ENCODE assay signal across 12 cellular contexts in the genomic region with DNA sequence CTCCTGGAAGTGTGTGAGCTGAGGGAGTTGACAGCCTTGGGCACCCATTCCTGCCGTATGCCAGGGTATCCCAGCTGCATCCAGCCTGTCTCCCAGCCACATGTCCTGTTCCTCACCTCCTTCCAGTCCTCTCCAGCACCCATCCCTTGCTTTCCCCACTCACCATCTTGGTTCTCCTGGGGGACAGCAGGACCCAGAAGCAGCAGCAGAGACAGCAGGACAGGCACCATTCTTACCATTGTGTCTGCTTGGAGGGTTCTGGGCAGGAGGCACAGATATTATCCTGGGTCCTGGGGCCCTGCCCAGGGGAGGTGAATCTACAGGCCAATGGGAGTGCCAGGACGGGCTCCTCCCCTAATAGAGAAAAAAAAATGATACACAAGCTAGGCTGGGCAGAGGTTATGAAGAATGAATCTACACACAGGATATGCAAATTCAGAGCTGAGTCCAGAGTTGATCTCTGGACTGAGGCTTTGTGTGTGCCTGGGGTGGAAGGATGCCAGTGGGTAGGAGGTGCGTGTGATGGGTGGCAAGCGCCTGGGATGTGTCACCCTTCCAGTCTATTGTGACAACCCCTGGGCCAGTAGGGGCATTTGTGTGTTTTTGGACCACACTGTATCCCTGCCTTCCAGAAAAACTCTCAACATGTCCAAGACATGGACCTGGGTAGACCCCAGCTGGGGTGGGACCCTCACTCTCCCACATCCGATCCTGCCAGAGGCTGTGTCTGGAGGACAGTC. TPM values are rescaled to one million over a fixed set of nuclear protein-coding genes. Genes with fewer than 3 reads are reported as not detected.
DNase-seq lines count a peak whose midpoint lies in the region; ATAC-seq and TF ChIP-seq lines count a peak whose summit lies in the region.
"Had no signal": no experiment of that assay in that cellular context is flagged by ENCODE, and none has a peak within 500 bp of the region (broad histone marks: within the 10 kb centered on the region; RNA-seq: fewer than 3 reads in every experiment).

Gene AZGP1 (minus strand): TSS at position 250 of the 740 bp plus-strand sequence. CDS start 11 bp downstream, at position 239.

- no peak within 1 kb of the TSS for H3K4me3 Mint-ChIP-seq in activated T-cell treated with anti-CD3 and anti-CD28 coated beads, Interleukin-2, amount 50 U/mL, for 72 hours
- H3K4me3 Mint-ChIP-seq: activated naive CD4-positive, alpha-beta T cell treated with anti-CD3 and anti-CD28 coated beads, Interleukin-2, amount 50 U/mL, for 24 hours had no signal

- H3K36me3 ChIP-seq in upper lobe of left lung = no peaks in the 10 kb centered on the region
- no peaks in the 10 kb centered on the region for H3K36me3 ChIP-seq in ascending aorta

- H3K9me3 Mint-ChIP-seq in activated T-cell treated with anti-CD3 and anti-CD28 coated beads, Interleukin-2, amount 50 U/mL, for 72 hours = no peaks in the 10 kb centered on the region
- H3K9me3 Mint-ChIP-seq: activated naive CD4-positive, alpha-beta T cell treated with anti-CD3 and anti-CD28 coated beads, Interleukin-2, amount 50 U/mL, for 24 hours had no signal

- TF ChIP-seq CTCF in upper lobe of left lung (IDR thresholded peaks at IDR 0.05) = no peak
- TF ChIP-seq CTCF in ascending aorta (IDR thresholded peaks at IDR 0.05) = no peak

- peak; percentile 9 to 51 for ATAC-seq in activated T-cell treated with anti-CD3 and anti-CD28 coated beads, Interleukin-2, amount 50 U/mL, for 72 hours (replicated peaks in 1 of 2)
- no peak for ATAC-seq in upper lobe of left lung (ENCODE audit: low FRiP score in 2 of 2)
- no peak for ATAC-seq in HG02678 (IDR thresholded peaks at IDR 0.05; ENCODE audit: unreplicated experiment)

- H3K4me1 ChIP-seq in upper lobe of left lung (no peaks in the 10 kb centered on the region), ascending aorta (no peaks in the 10 kb centered on the region)

- H3K27me3 Mint-ChIP-seq in activated T-cell treated with anti-CD3 and anti-CD28 coated beads, Interleukin-2, amount 50 U/mL, for 72 hours (ENCODE audit: low read depth) = peaks cover 11% of the 10 kb centered on the region

- no peak within 1 kb of the TSS for H3K27ac Mint-ChIP-seq in activated T-cell treated with anti-CD3 and anti-CD28 coated beads, Interleukin-2, amount 50 U/mL, for 72 hours
- H3K27ac Mint-ChIP-seq: activated naive CD4-positive, alpha-beta T cell treated with anti-CD3 and anti-CD28 coated beads, Interleukin-2, amount 50 U/mL, for 24 hours had no signal

- no peak for TF ChIP-seq EP300 in upper lobe of left lung (IDR thresholded peaks at IDR 0.05)

- no peak for DNase-seq in activated T-cell treated with anti-CD3 and anti-CD28 coated beads, Interleukin-2, amount 50 U/mL, for 72 hours
- DNase-seq in activated T-cell treated with anti-CD3 and anti-CD28 coated beads, Interleukin-2, amount 50 U/mL, for 1 hour = no peak
- peak; percentile 4 for DNase-seq in astrocyte of the hippocampus (ENCODE audit: low read depth, low spot score)
- peak; percentile 57 for DNase-seq in kidney tubule cell (ENCODE audit: low spot score)
- DNase-seq in upper lobe of left lung = no peak
- DNase-seq in NCI-H345 treated with DMSO at 0.1 percent for 48 hours (lab: John Stamatoyannopoulos, UW; ENCODE audit: unreplicated experiment) = no peak
- no peak for DNase-seq in ascending aorta (ENCODE audit: low spot score in 2 of 2)
- DNase-seq: GDM1 had no signal

- no peak for TF ChIP-seq POLR2A in upper lobe of left lung (IDR thresholded peaks at IDR 0.05)

- H3K4me3 ChIP-seq in upper lobe of left lung = peak within 1 kb of the TSS in 2 of 4 donors; percentile 0 to 10
- H3K4me3 ChIP-seq in ascending aorta = no peak within 1 kb of the TSS

- H3K4me1 Mint-ChIP-seq in activated T-cell treated with anti-CD3 and anti-CD28 coated beads, Interleukin-2, amount 50 U/mL, for 72 hours (ENCODE audit: low read depth) = peaks cover 9% of the 10 kb centered on the region

- WGBS in upper lobe of left lung, 2 donors = 63 to 71% methylated on average over 5 of the region's 5 CpGs

- H3K27ac ChIP-seq in upper lobe of left lung (no peak within 1 kb of the TSS), ascending aorta (no peak within 1 kb of the TSS)

- H3K9me3 ChIP-seq in upper lobe of left lung (no peaks in the 10 kb centered on the region), ascending aorta (no peaks in the 10 kb centered on the region)

- H3K27me3 ChIP-seq in upper lobe of left lung (no peaks in the 10 kb centered on the region), ascending aorta (no peaks in the 10 kb centered on the region)

- intact Hi-C loops in ascending aorta (cut with DNase I) = no loop called here

- no peaks in the 10 kb centered on the region for H3K36me3 Mint-ChIP-seq in activated T-cell treated with anti-CD3 and anti-CD28 coated beads, Interleukin-2, amount 50 U/mL, for 72 hours (ENCODE audit: insufficient read depth in 2 of 2)
- H3K36me3 Mint-ChIP-seq: activated naive CD4-positive, alpha-beta T cell treated with anti-CD3 and anti-CD28 coated beads, Interleukin-2, amount 50 U/mL, for 24 hours had no signal

RNA-seq across cellular contexts. Expression of gene AZGP1, which starts in this region (rescaled TPM):
- total RNA-seq in activated T-cell treated with anti-CD3 and anti-CD28 coated beads, Interleukin-2, amount 50 U/mL, for 72 hours = not detected
- 10 to 100 TPM in 5 of 6 donors, 1 to 10 TPM in 1; 2.3 to 35.6 (median 28.8) TPM for total RNA-seq in upper lobe of left lung
- not detected for total RNA-seq in ascending aorta
- total RNA-seq: A673, pulmonary artery endothelial cell had no signal

Comparison
In these comparisons a context has a peak if more than half of its experiments do, and no peak if none do; other contexts are left out.
1. Peak in ATAC-seq in activated T-cell treated with anti-CD3 and anti-CD28 coated beads, Interleukin-2, amount 50 U/mL, for 72 hours; RNA of the gene not detected or under 1 TPM.
2. DNase-seq: peak in astrocyte of the hippocampus (single experiment) and kidney tubule cell (single experiment); none in activated T-cell treated with anti-CD3 and anti-CD28 coated beads, Interleukin-2, amount 50 U/mL, for 72 hours (0 of 2), activated T-cell treated with anti-CD3 and anti-CD28 coated beads, Interleukin-2, amount 50 U/mL, for 1 hour (single experiment), upper lobe of left lung (0 of 2), NCI-H345 treated with DMSO at 0.1 percent for 48 hours (single experiment) and ascending aorta (0 of 2).